ENCODE assay signal across 19 cellular contexts in genomic region chr3:171358891-171359218, GRCh38.
DNase-seq lines count a peak whose midpoint lies in the region; ATAC-seq and TF ChIP-seq lines count a peak whose summit lies in the region.
"Had no signal": no experiment of that assay in that cellular context is flagged by ENCODE, and none has a peak within 500 bp of the region (broad histone marks: within the 10 kb centered on the region; RNA-seq: fewer than 3 reads in every experiment).

No MANE protein-coding gene starts in this region.

- in situ Hi-C loops in G401 (cut with HindIII; ENCODE audit: low sequenced_read_pairs): no loop called here

- DNase-seq in left ventricle myocardium superior: no peak
- DNase-seq in cardiac septum (ENCODE audit: low spot score): no peak
- peak; percentile 64 for DNase-seq in NB4 (ENCODE audit: low read depth)
- no peak for DNase-seq in epithelial cell of proximal tubule (ENCODE audit: low read depth)
- no peak for DNase-seq in stimulated activated effector memory CD8-positive, alpha-beta T cell treated with anti-CD3 and anti-CD28 coated beads, Interleukin-12 subunit alpha, Interleukin-12 subunit beta, amount 100 ng/mL, for 72 hours (ENCODE audit: low spot score in 2 of 2)
- no peak for DNase-seq in caudate nucleus (lab: John Stamatoyannopoulos, UW)
- no peak for DNase-seq in G401 (ENCODE audit: low spot score)
- DNase-seq: activated CD4-positive, alpha-beta T cell treated with anti-CD3 and anti-CD28 coated beads for 48 hours; activated CD8-positive, alpha-beta memory T cell treated with anti-CD3 and anti-CD28 coated beads, Interleukin-2, amount 10 ng/mL, durations not matched to agents 7 days and 5 days; DMS 273 treated with DMSO at 0.1 percent for 48 hours; left cardiac atrium; NCI-H226; occipital lobe; right cardiac atrium had no signal

- peak overlapping the region; percentile 17 for H3K4me3 ChIP-seq in NB4 (ENCODE audit: low read depth, low read length)
- peak overlapping the region; percentile 5 for H3K4me3 ChIP-seq in epithelial cell of proximal tubule (ENCODE audit: low read depth, low read length)
- H3K4me3 ChIP-seq: BLaER1, breast epithelium, suprapubic skin, vagina had no signal

- H3K27ac ChIP-seq in caudate nucleus (ENCODE audit: low read depth, low read length): no peak overlapping the region
- H3K27ac ChIP-seq: BLaER1, breast epithelium, suprapubic skin, vagina had no signal

- ATAC-seq in left ventricle myocardium superior: peak; percentile 12
- ATAC-seq in stimulated activated effector memory CD8-positive, alpha-beta T cell treated with anti-CD3 and anti-CD28 coated beads, Interleukin-12 subunit alpha, Interleukin-12 subunit beta, amount 100 ng/mL, for 72 hours: no peak
- ATAC-seq in GM19351 (IDR thresholded peaks at IDR 0.05; ENCODE audit: unreplicated experiment): no peak
- ATAC-seq: activated CD8-positive, alpha-beta memory T cell treated with anti-CD3 and anti-CD28 coated beads, Interleukin-2, amount 10 ng/mL, durations not matched to agents 7 days and 5 days; left cardiac atrium; right cardiac atrium had no signal

- TF ChIP-seq POLR2A in NB4 (IDR thresholded peaks at IDR 0.05; ENCODE audit: extremely low read depth, insufficient read length): no peak

- no peaks in the 10 kb centered on the region for H3K9me3 Mint-ChIP-seq in stimulated activated effector memory CD8-positive, alpha-beta T cell treated with anti-CD3 and anti-CD28 coated beads, Interleukin-12 subunit alpha, Interleukin-12 subunit beta, amount 100 ng/mL, for 72 hours

- no peak for TF ChIP-seq CTCF in NB4 (IDR thresholded peaks at IDR 0.05; ENCODE audit: low read depth, low read length)
- no peak for TF ChIP-seq CTCF in epithelial cell of proximal tubule (conservative IDR thresholded peaks at IDR 0.05; ENCODE audit: low read depth, low read length)

- H3K4me1 Mint-ChIP-seq in stimulated activated effector memory CD8-positive, alpha-beta T cell treated with anti-CD3 and anti-CD28 coated beads, Interleukin-12 subunit alpha, Interleukin-12 subunit beta, amount 100 ng/mL, for 72 hours: peaks cover 61% of the 10 kb centered on the region

- peaks cover 4% of the 10 kb centered on the region for H3K36me3 Mint-ChIP-seq in stimulated activated effector memory CD8-positive, alpha-beta T cell treated with anti-CD3 and anti-CD28 coated beads, Interleukin-12 subunit alpha, Interleukin-12 subunit beta, amount 100 ng/mL, for 72 hours

- no peak overlapping the region for H3K4me3 Mint-ChIP-seq in stimulated activated effector memory CD8-positive, alpha-beta T cell treated with anti-CD3 and anti-CD28 coated beads, Interleukin-12 subunit alpha, Interleukin-12 subunit beta, amount 100 ng/mL, for 72 hours
- H3K4me3 Mint-ChIP-seq: activated CD8-positive, alpha-beta memory T cell treated with anti-CD3 and anti-CD28 coated beads, Interleukin-2, amount 10 ng/mL, durations not matched to agents 7 days and 5 days had no signal

- peak overlapping the region; percentile 18 for H3K27ac Mint-ChIP-seq in stimulated activated effector memory CD8-positive, alpha-beta T cell treated with anti-CD3 and anti-CD28 coated beads, Interleukin-12 subunit alpha, Interleukin-12 subunit beta, amount 100 ng/mL, for 72 hours
- H3K27ac Mint-ChIP-seq: activated CD8-positive, alpha-beta memory T cell treated with anti-CD3 and anti-CD28 coated beads, Interleukin-2, amount 10 ng/mL, durations not matched to agents 7 days and 5 days had no signal

- intact Hi-C loops in left ventricle myocardium superior (cut with micrococcal nuclease) (no loop called here), cardiac septum (cut with DNase I) (no loop called here)
